11 cellular contexts compared by ENCODE assay signal in the genomic region with DNA sequence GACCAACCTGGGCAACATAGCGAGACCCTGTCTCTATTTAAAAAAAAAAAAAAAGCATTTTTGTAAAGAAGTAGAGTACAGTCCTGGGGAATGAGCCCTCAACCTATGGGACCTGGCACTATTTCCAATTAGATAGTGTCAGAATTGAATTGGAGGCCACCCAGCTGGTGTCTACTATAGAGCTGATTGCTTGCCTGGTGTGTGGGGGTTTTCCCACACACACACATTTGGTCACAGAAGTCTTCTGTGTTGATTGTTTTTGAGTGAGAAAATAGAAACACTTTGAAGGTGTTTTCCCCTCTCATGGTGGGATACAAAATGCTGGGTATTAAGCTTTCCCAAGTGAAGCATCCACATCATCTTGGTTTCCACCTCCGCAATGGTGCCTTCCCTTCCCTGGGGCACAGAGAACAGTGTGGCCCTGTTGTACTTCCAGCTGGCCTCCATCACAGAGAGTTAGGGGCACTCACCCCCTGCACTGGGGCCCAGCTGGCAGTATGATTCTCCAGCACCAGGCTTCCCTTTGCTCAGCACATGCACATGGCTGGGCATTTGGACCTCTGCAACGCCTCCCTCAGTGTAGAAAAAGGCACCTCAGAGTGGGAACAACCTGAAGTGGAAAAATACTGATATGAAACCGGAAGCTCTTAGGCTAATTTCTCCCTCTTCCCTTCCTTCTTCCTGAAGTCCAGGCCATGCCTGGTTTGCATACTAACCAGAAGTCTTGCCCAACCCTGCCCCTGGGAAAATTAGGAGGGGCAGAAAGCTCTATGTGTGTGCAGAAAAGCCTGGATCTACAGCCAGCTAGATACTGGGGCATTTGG. TPM values are rescaled to one million over a fixed set of nuclear protein-coding genes. Genes with fewer than 3 reads are reported as not detected.
A peak's percentile ranks its signal among the peaks of the same experiment; 100 is the strongest.
DNase-seq lines count a peak whose midpoint lies in the region; ATAC-seq and TF ChIP-seq lines count a peak whose summit lies in the region.
"Had no signal": no experiment of that assay in that cellular context is flagged by ENCODE, and none has a peak within 500 bp of the region (broad histone marks: within the 10 kb centered on the region; RNA-seq: fewer than 3 reads in every experiment).

No MANE protein-coding gene starts in this region.

- peaks cover 25 to 40% (median 35%) of the 10 kb centered on the region in 4 donors for H3K36me3 ChIP-seq in stomach

- no peaks in the 10 kb centered on the region for H3K9me3 ChIP-seq in stomach
- H3K9me3 ChIP-seq: neutrophil, thoracic aorta had no signal

- no peaks in the 10 kb centered on the region for H3K27me3 ChIP-seq in stomach

- DNase-seq in activated naive CD8-positive, alpha-beta T cell treated with anti-CD3 and anti-CD28 coated beads, Interleukin-2, amount 50 U/mL, for 24 hours = no peak
- DNase-seq in WTC11 (ENCODE audit: low spot score) (no peak), left colon (no peak), stomach (peak; percentile 38), germinal center (ENCODE audit: low spot score) (no peak), coronary artery (ENCODE audit: low spot score) (no peak), NCI-H524 treated with DMSO at 0.1 percent for 48 hours (lab: John Stamatoyannopoulos, UW) (no peak)
- DNase-seq: NCI-H1417 had no signal

- no peak for TF ChIP-seq EP300 in stomach (IDR thresholded peaks at IDR 0.05)

- H3K27ac Mint-ChIP-seq in activated naive CD8-positive, alpha-beta T cell = peak overlapping the region; percentile 34
- H3K27ac Mint-ChIP-seq in activated naive CD8-positive, alpha-beta T cell treated with anti-CD3 and anti-CD28 coated beads, Interleukin-2, amount 50 U/mL, for 24 hours = no peak overlapping the region
- no peak overlapping the region for H3K27ac Mint-ChIP-seq in WTC11

- peak overlapping the region in 2 of 5 donors; percentile 36 to 46 for H3K27ac ChIP-seq in stomach
- peak overlapping the region in 1 of 2 donors; percentile 34 for H3K27ac ChIP-seq in coronary artery
- H3K27ac ChIP-seq: neutrophil had no signal

- no peaks in the 10 kb centered on the region for H3K9me3 Mint-ChIP-seq in activated naive CD8-positive, alpha-beta T cell (ENCODE audit: low read depth)
- no peaks in the 10 kb centered on the region for H3K9me3 Mint-ChIP-seq in activated naive CD8-positive, alpha-beta T cell treated with anti-CD3 and anti-CD28 coated beads, Interleukin-2, amount 50 U/mL, for 24 hours
- no peaks in the 10 kb centered on the region for H3K9me3 Mint-ChIP-seq in WTC11

- H3K4me3 ChIP-seq in stomach = no peak overlapping the region
- no peak overlapping the region for H3K4me3 ChIP-seq in coronary artery
- H3K4me3 ChIP-seq: thoracic aorta had no signal

- no peak for ATAC-seq in activated naive CD8-positive, alpha-beta T cell treated with anti-CD3 and anti-CD28 coated beads, Interleukin-2, amount 50 U/mL, for 24 hours
- ATAC-seq in WTC11 (no peak), left colon (peak; percentile 48)

- no peaks in the 10 kb centered on the region for H3K4me1 Mint-ChIP-seq in activated naive CD8-positive, alpha-beta T cell (ENCODE audit: low read depth)
- peaks cover 5% of the 10 kb centered on the region for H3K4me1 Mint-ChIP-seq in activated naive CD8-positive, alpha-beta T cell treated with anti-CD3 and anti-CD28 coated beads, Interleukin-2, amount 50 U/mL, for 24 hours
- no peaks in the 10 kb centered on the region for H3K4me1 Mint-ChIP-seq in WTC11

- H3K36me3 Mint-ChIP-seq in activated naive CD8-positive, alpha-beta T cell = no peaks in the 10 kb centered on the region
- H3K36me3 Mint-ChIP-seq in activated naive CD8-positive, alpha-beta T cell treated with anti-CD3 and anti-CD28 coated beads, Interleukin-2, amount 50 U/mL, for 24 hours (ENCODE audit: low read depth) = peaks cover 8% of the 10 kb centered on the region
- H3K36me3 Mint-ChIP-seq in WTC11 = peaks cover 2% of the 10 kb centered on the region; the same call in 1 of the 2 replicates

- H3K4me3 Mint-ChIP-seq in activated naive CD8-positive, alpha-beta T cell = no peak overlapping the region
- H3K4me3 Mint-ChIP-seq in activated naive CD8-positive, alpha-beta T cell treated with anti-CD3 and anti-CD28 coated beads, Interleukin-2, amount 50 U/mL, for 24 hours = no peak overlapping the region
- H3K4me3 Mint-ChIP-seq in WTC11 = no peak overlapping the region

- intact Hi-C loops in left colon (cut with DNase I, micrococcal nuclease) = no loop called here
- intact Hi-C loops in stomach (cut with DNase I; ENCODE audit: low total_unique reads) = no loop called here

- no peaks in the 10 kb centered on the region for H3K27me3 Mint-ChIP-seq in activated naive CD8-positive, alpha-beta T cell
- no peaks in the 10 kb centered on the region for H3K27me3 Mint-ChIP-seq in activated naive CD8-positive, alpha-beta T cell treated with anti-CD3 and anti-CD28 coated beads, Interleukin-2, amount 50 U/mL, for 24 hours
- no peaks in the 10 kb centered on the region; the same call in 1 of the 2 replicates for H3K27me3 Mint-ChIP-seq in WTC11 (ENCODE audit: low read depth)

- 57 to 75% (median 58%) methylated on average over 4 of the region's 4 CpGs for WGBS in stomach, 5 donors

- TF ChIP-seq CTCF in WTC11 (IDR thresholded peaks at IDR 0.05) (no peak), stomach (IDR thresholded peaks at IDR 0.05) (no peak), coronary artery (IDR thresholded peaks at IDR 0.05) (no peak)

- peaks cover 0 to 12% (median 8%) of the 10 kb centered on the region in 4 donors for H3K4me1 ChIP-seq in stomach

- CTCF ChIA-PET in WTC11 (lab: Charles Lee) = interaction anchor here (0.7 to 4.7 kb wide), 39 partner anchors 10 to 219 kb away, joined by 3 to 79 read pairs (median 7); a partner anchor contains a TSS

- POLR2A ChIA-PET in WTC11 (lab: Charles Lee) = interaction anchor here (0.5 kb wide), 1 partner anchor 27 kb away, joined by 3 read pairs; no protein-coding TSS in a partner anchor

- no peak for TF ChIP-seq POLR2A in stomach (IDR thresholded peaks at IDR 0.05)

TF ChIP-seq in WTC11, 78 proteins besides CTCF, POLR2A, EP300 and RAD21:
- TF ChIP-seq, protein P1, sequence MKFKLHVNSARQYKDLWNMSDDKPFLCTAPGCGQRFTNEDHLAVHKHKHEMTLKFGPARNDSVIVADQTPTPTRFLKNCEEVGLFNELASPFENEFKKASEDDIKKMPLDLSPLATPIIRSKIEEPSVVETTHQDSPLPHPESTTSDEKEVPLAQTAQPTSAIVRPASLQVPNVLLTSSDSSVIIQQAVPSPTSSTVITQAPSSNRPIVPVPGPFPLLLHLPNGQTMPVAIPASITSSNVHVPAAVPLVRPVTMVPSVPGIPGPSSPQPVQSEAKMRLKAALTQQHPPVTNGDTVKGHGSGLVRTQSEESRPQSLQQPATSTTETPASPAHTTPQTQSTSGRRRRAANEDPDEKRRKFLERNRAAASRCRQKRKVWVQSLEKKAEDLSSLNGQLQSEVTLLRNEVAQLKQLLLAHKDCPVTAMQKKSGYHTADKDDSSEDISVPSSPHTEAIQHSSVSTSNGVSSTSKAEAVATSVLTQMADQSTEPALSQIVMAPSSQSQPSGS (CRISPR knock-in tag; IDR thresholded peaks at IDR 0.05; ENCODE audit: borderline replicate concordance, low read depth) = no peak
- TF ChIP-seq, protein P2, sequence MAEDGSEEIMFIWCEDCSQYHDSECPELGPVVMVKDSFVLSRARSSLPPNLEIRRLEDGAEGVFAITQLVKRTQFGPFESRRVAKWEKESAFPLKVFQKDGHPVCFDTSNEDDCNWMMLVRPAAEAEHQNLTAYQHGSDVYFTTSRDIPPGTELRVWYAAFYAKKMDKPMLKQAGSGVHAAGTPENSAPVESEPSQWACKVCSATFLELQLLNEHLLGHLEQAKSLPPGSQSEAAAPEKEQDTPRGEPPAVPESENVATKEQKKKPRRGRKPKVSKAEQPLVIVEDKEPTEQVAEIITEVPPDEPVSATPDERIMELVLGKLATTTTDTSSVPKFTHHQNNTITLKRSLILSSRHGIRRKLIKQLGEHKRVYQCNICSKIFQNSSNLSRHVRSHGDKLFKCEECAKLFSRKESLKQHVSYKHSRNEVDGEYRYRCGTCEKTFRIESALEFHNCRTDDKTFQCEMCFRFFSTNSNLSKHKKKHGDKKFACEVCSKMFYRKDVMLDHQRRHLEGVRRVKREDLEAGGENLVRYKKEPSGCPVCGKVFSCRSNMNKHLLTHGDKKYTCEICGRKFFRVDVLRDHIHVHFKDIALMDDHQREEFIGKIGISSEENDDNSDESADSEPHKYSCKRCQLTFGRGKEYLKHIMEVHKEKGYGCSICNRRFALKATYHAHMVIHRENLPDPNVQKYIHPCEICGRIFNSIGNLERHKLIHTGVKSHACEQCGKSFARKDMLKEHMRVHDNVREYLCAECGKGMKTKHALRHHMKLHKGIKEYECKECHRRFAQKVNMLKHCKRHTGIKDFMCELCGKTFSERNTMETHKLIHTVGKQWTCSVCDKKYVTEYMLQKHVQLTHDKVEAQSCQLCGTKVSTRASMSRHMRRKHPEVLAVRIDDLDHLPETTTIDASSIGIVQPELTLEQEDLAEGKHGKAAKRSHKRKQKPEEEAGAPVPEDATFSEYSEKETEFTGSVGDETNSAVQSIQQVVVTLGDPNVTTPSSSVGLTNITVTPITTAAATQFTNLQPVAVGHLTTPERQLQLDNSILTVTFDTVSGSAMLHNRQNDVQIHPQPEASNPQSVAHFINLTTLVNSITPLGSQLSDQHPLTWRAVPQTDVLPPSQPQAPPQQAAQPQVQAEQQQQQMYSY (CRISPR knock-in tag; IDR thresholded peaks at IDR 0.05) = 0 out of 2 replicates have a peak, but pooled peaks have one; percentile 31
- TF ChIP-seq SMAD4 (CRISPR knock-in tag; IDR thresholded peaks at IDR 0.05) (no peak), PRRX2 (CRISPR knock-in tag; IDR thresholded peaks at IDR 0.05) (no peak)

RNA-seq across cellular contexts. Expression of a gene that starts 10.7 kb away (rescaled TPM):
- total RNA-seq in WTC11 (2021) = 24.6 to 28.0 TPM (median 27.6 TPM) in 3 replicates
- 10 to 100 TPM; 17.0 to 37.6 TPM for total RNA-seq in left colon
- total RNA-seq in stomach = 10 to 100 TPM in 4 of 5 donors, 1 to 10 TPM in 1; 9.7 to 84.0 (median 26.7) TPM
- polyA plus RNA-seq in stomach = 10 to 100 TPM; 19.2 to 25.6 (median 20.0) TPM

RNA-seq across cellular contexts. Expression of a gene that starts 33.8 kb away (rescaled TPM):
- total RNA-seq in WTC11 (2021) (10.2 to 12.5 TPM (median 10.4 TPM) in 3 replicates), left colon (10 to 100 TPM in 1 of 2 donors, 1 to 10 TPM in 1; 4.1 to 26.1 TPM), stomach (10 to 100 TPM; 24.5 to 74.7 (median 24.6) TPM)
- 10 to 100 TPM in 1 of 3 donors, 1 to 10 TPM in 2; 2.2 to 10.4 (median 2.3) TPM for polyA plus RNA-seq in stomach

RNA-seq across cellular contexts. Expression of a gene that starts 35.8 kb away (rescaled TPM):
- total RNA-seq in WTC11 (2021) = 21.6 to 24.6 TPM (median 23.2 TPM) in 3 replicates
- total RNA-seq in left colon = 10 to 100 TPM; 22.5 to 27.8 TPM
- total RNA-seq in stomach = 100 to 1,000 TPM in 1 of 5 donors, 10 to 100 TPM in 2, 1 to 10 TPM in 2; 3.5 to 315 (median 15.6) TPM
- polyA plus RNA-seq in stomach = 10 to 100 TPM; 19.2 to 21.4 (median 20.4) TPM

RNA-seq across cellular contexts. Expression of a gene that starts 47.6 kb away (rescaled TPM):
- 40.2 to 69.0 TPM (median 65.8 TPM) in 3 replicates for total RNA-seq in WTC11 (2021)
- 10 to 100 TPM; 25.4 to 27.8 TPM for total RNA-seq in left colon
- 100 to 1,000 TPM in 1 of 5 donors, 10 to 100 TPM in 4; 15.9 to 145 (median 31.8) TPM for total RNA-seq in stomach
- polyA plus RNA-seq in stomach = 10 to 100 TPM; 48.6 to 59.2 (median 49.2) TPM
